Comparison of ENCODE assay signal across 20 cellular contexts in genomic region chr20:52996130-52996529, GRCh38. TPM values are rescaled to one million over a fixed set of nuclear protein-coding genes. Genes with fewer than 3 reads are reported as not detected.
DNase-seq lines count a peak whose midpoint lies in the region; ATAC-seq, FAIRE-seq and TF ChIP-seq lines count a peak whose summit lies in the region.
"Had no signal": no experiment of that assay in that cellular context is flagged by ENCODE, and none has a peak within 500 bp of the region (broad histone marks: within the 10 kb centered on the region; RNA-seq: fewer than 3 reads in every experiment).

No MANE protein-coding gene starts in this region.

- H3K4me1 Mint-ChIP-seq in activated naive CD4-positive, alpha-beta T cell treated with anti-CD3 and anti-CD28 coated beads, Interleukin-2, amount 50 U/mL, for 24 hours, result peaks cover 50% of the 10 kb centered on the region
- H3K4me1 Mint-ChIP-seq: CD14-positive monocyte had no signal

- H3K27ac ChIP-seq in OCI-LY7 (ENCODE audit: low read depth, low read length, poor library complexity, severe bottlenecking), result no peak overlapping the region
- H3K27ac ChIP-seq in GM12878 (ENCODE audit: control insufficient read depth, insufficient read depth), result no peak overlapping the region
- no peak overlapping the region for H3K27ac ChIP-seq in sigmoid colon
- H3K27ac ChIP-seq in dorsolateral prefrontal cortex, result no peak overlapping the region
- H3K27ac ChIP-seq: 22Rv1, BLaER1, HL-60 had no signal

- intact Hi-C loops in OCI-LY7 (cut with micrococcal nuclease; ENCODE audit: unreplicated experiment) (no loop called here), GM12878 (cut with micrococcal nuclease; ENCODE audit: unreplicated experiment) (no loop called here), sigmoid colon (cut with DNase I) (no loop called here), dorsolateral prefrontal cortex (cut with DNase I) (no loop called here)

- 0 out of 4 replicates have a peak, but pooled peaks cover 0 to 3% of the 10 kb centered on the region in 2 experiments for H3K27me3 ChIP-seq in GM12878 (replicated peaks in 1 of 2; ENCODE audit: control insufficient read depth in 2 of 2, insufficient read depth in 2 of 2, low read length in 1 of 2)
- H3K27me3 ChIP-seq in sigmoid colon, result no peaks in the 10 kb centered on the region
- H3K27me3 ChIP-seq in dorsolateral prefrontal cortex, result peaks cover 0 to 14% (median 0%) of the 10 kb centered on the region in 45 donors
- H3K27me3 ChIP-seq: BLaER1 had no signal

- CTCF ChIA-PET in OCI-LY7 (lab: Charles Lee; ENCODE audit: unreplicated experiment), result no interaction called here
- CTCF ChIA-PET in GM12878 (lab: Yijun Ruan, JAX), result interaction anchor here (0.6 to 0.9 kb wide), 3 partner anchors 9 to 561 kb away, joined by 3 to 4 read pairs (median 3); no protein-coding TSS in a partner anchor

- peak overlapping the region; percentile 71 for H3K27ac Mint-ChIP-seq in activated naive CD4-positive, alpha-beta T cell treated with anti-CD3 and anti-CD28 coated beads, Interleukin-2, amount 50 U/mL, for 24 hours
- H3K27ac Mint-ChIP-seq: CD14-positive monocyte; CD8-positive, alpha-beta T cell had no signal

- H3K36me3 Mint-ChIP-seq in activated naive CD4-positive, alpha-beta T cell treated with anti-CD3 and anti-CD28 coated beads, Interleukin-2, amount 50 U/mL, for 24 hours, result peaks cover 20% of the 10 kb centered on the region
- H3K36me3 Mint-ChIP-seq: CD14-positive monocyte; CD8-positive, alpha-beta T cell had no signal

- TF ChIP-seq EP300 in GM12878 (IDR thresholded peaks at IDR 0.05; ENCODE audit: borderline replicate concordance in 1 of 2, control insufficient read depth in 1 of 2, low read depth in 2 of 2, low read length in 2 of 2), result no peak
- TF ChIP-seq EP300 in sigmoid colon (IDR thresholded peaks at IDR 0.05), result no peak

- no peak for DNase-seq in activated naive CD4-positive, alpha-beta T cell treated with anti-CD3 and anti-CD28 coated beads, Interleukin-2, amount 50 U/mL, for 16 hours
- no peak for DNase-seq in OCI-LY7 (ENCODE audit: low spot score)
- DNase-seq in GM12878 (ENCODE audit: low read depth, low spot score), result no peak
- DNase-seq in sigmoid colon, result no peak
- no peak for DNase-seq in dorsolateral prefrontal cortex
- DNase-seq: Calu3; CD8-positive, alpha-beta T cell; DMS79 treated with DMSO at 0.1 percent for 48 hours; GF-D8; GOT3; H7 had no signal

- H3K4me3 ChIP-seq in OCI-LY7 (ENCODE audit: low read depth, low read length, poor library complexity, severe bottlenecking), result no peak overlapping the region
- H3K4me3 ChIP-seq in GM12878, result no peak overlapping the region
- no peak overlapping the region for H3K4me3 ChIP-seq in sigmoid colon
- H3K4me3 ChIP-seq in dorsolateral prefrontal cortex, result no peak overlapping the region
- H3K4me3 ChIP-seq: BLaER1 had no signal

- H3K9me3 ChIP-seq in OCI-LY7 (ENCODE audit: low read length) (no peaks in the 10 kb centered on the region), GM12878 (replicated peaks; ENCODE audit: control insufficient read depth, insufficient read depth, low read length) (no peaks in the 10 kb centered on the region; the same call in 2 of the 3 replicates), sigmoid colon (no peaks in the 10 kb centered on the region)
- H3K9me3 ChIP-seq: BLaER1 had no signal

- H3K9ac ChIP-seq in GM12878 (ENCODE audit: control insufficient read depth, insufficient read depth, low read length), result no peak overlapping the region
- H3K9ac ChIP-seq: BLaER1 had no signal

- H3K36me3 ChIP-seq in OCI-LY7 (ENCODE audit: insufficient read depth, low read length), result no peaks in the 10 kb centered on the region
- no peaks in the 10 kb centered on the region for H3K36me3 ChIP-seq in GM12878 (ENCODE audit: control insufficient read depth in 2 of 2, insufficient read depth in 2 of 2, low read length in 1 of 2)
- no peaks in the 10 kb centered on the region for H3K36me3 ChIP-seq in sigmoid colon
- H3K36me3 ChIP-seq: BLaER1 had no signal

- SMC1A ChIA-PET in GM12878 (lab: Charles Lee; ENCODE audit: uncharacterized antibody, unreplicated experiment), result no interaction called here

- no peaks in the 10 kb centered on the region for H3K9me2 ChIP-seq in OCI-LY7 (ENCODE audit: insufficient read depth, low read length)

- 88% methylated on average over 1 of the region's 1 CpG for WGBS in GM12878 (ENCODE audit: insufficient coverage, insufficient replicate concordance, low lambda C conversion rate, missing lambda C conversion rate)
- 89 to 98% methylated on average over 1 of the region's 1 CpG for WGBS in sigmoid colon, 2 donors

- H3K27me3 Mint-ChIP-seq in activated naive CD4-positive, alpha-beta T cell treated with anti-CD3 and anti-CD28 coated beads, Interleukin-2, amount 50 U/mL, for 24 hours, result no peaks in the 10 kb centered on the region

- peak overlapping the region; percentile 63; the same call in 1 of the 2 replicates for H2AFZ ChIP-seq in OCI-LY7 (ENCODE audit: low read length)
- H2AFZ ChIP-seq in GM12878 (ENCODE audit: control insufficient read depth, low read depth, low read length), result no peak overlapping the region

- no peak for FAIRE-seq in GM12878 (lab: Jason Lieb, UNC)

- TF ChIP-seq RAD21 in GM12878 (IDR thresholded peaks at IDR 0.05; ENCODE audit: insufficient read depth, low read depth, low read length), result no peak

- H3K4me2 ChIP-seq in OCI-LY7 (ENCODE audit: low read length), result no peak overlapping the region
- H3K4me2 ChIP-seq in GM12878 (ENCODE audit: control insufficient read depth, insufficient read depth), result no peak overlapping the region
- H3K4me2 ChIP-seq: BLaER1 had no signal

- RAD21 ChIA-PET in GM12878 (lab: Charles Lee; ENCODE audit: unreplicated experiment), result interaction anchor here (0.6 to 1.1 kb wide), 2 partner anchors 22 to 1985 kb away, joined by 4 read pairs; no protein-coding TSS in a partner anchor

- H4K20me1 ChIP-seq in OCI-LY7 (ENCODE audit: insufficient read depth, low read length) (no peaks in the 10 kb centered on the region), GM12878 (ENCODE audit: control insufficient read depth, insufficient read depth) (no peaks in the 10 kb centered on the region)
- H4K20me1 ChIP-seq: BLaER1 had no signal

- in situ Hi-C loops in GM12878 (cut with MboI), result no loop called here

- POLR2A ChIA-PET in OCI-LY7 (lab: Charles Lee), result interaction anchor here (0.7 kb wide), 1 partner anchor 10 kb away, joined by 3 read pairs; no protein-coding TSS in a partner anchor
- POLR2A ChIA-PET in GM12878 (lab: Charles Lee), result no interaction called here

- H3K4me3 Mint-ChIP-seq in activated naive CD4-positive, alpha-beta T cell treated with anti-CD3 and anti-CD28 coated beads, Interleukin-2, amount 50 U/mL, for 24 hours, result peak overlapping the region; percentile 5
- H3K4me3 Mint-ChIP-seq: CD14-positive monocyte; CD8-positive, alpha-beta T cell had no signal

- TF ChIP-seq CTCF in OCI-LY7 (conservative IDR thresholded peaks at IDR 0.05; ENCODE audit: low read length), result no peak
- TF ChIP-seq CTCF in GM12878 (IDR thresholded peaks at IDR 0.05 in 2 of 3, conservative IDR thresholded peaks at IDR 0.05 in 1 of 3; ENCODE audit: control insufficient read depth in 2 of 3, extremely low read depth in 1 of 3, insufficient read depth in 1 of 3, low read depth in 3 of 3, low read length in 3 of 3), result no peak
- no peak for TF ChIP-seq CTCF in sigmoid colon (IDR thresholded peaks at IDR 0.05)
- no peak for TF ChIP-seq CTCF in dorsolateral prefrontal cortex (IDR thresholded peaks at IDR 0.05 in 54 of 56, conservative IDR thresholded peaks at IDR 0.05 in 2 of 56; ENCODE audit: low read depth in 1 of 56, partially characterized antibody in 56 of 56)

- BruUV-seq in OCI-LY7 (replicated peaks; lab: Mats Ljungman, UMichigan), result no TSS peak
- BruUV-seq in GM12878 (replicated peaks; lab: Mats Ljungman, UMichigan), result no TSS peak

- TF ChIP-seq POLR2A in GM12878 (IDR thresholded peaks at IDR 0.05; ENCODE audit: low read depth, low read length), result no peak
- no peak for TF ChIP-seq POLR2A in sigmoid colon (IDR thresholded peaks at IDR 0.05)

- H3K79me2 ChIP-seq in OCI-LY7 (ENCODE audit: insufficient read depth, low read depth, low read length) (no peaks in the 10 kb centered on the region), GM12878 (ENCODE audit: control insufficient read depth, insufficient read depth, low read length) (no peaks in the 10 kb centered on the region)

- no peak for ATAC-seq in GM12878
- ATAC-seq in HG03039 (IDR thresholded peaks at IDR 0.05; ENCODE audit: unreplicated experiment), result no peak
- ATAC-seq: CD8-positive, alpha-beta T cell; HCT116 had no signal

- H3K9me3 Mint-ChIP-seq in activated naive CD4-positive, alpha-beta T cell treated with anti-CD3 and anti-CD28 coated beads, Interleukin-2, amount 50 U/mL, for 24 hours, result no peaks in the 10 kb centered on the region
- H3K9me3 Mint-ChIP-seq: CD8-positive, alpha-beta T cell had no signal

- H3K4me1 ChIP-seq in OCI-LY7 (ENCODE audit: insufficient read depth, low read length, poor library complexity, severe bottlenecking) (peaks cover 53% of the 10 kb centered on the region), GM12878 (ENCODE audit: control insufficient read depth, insufficient read depth, low read length) (peaks cover 6% of the 10 kb centered on the region), sigmoid colon (peaks cover 0 to 21% (median 9%) of the 10 kb centered on the region in 4 donors)

TF ChIP-seq in GM12878, 131 proteins besides CTCF, POLR2A, EP300 and RAD21:
- TF ChIP-seq RUNX3 (IDR thresholded peaks at IDR 0.05; ENCODE audit: low read length) (no peak), SPI1 (IDR thresholded peaks at IDR 0.05; ENCODE audit: borderline replicate concordance, insufficient read depth, low read depth, low read length) (0 out of 2 replicates have a peak, but pooled peaks have one; percentile 20)

RNA-seq across cellular contexts. Expression of gene TSHZ2, which starts 24.0 kb away (rescaled TPM):
- not detected in 2 replicates for total RNA-seq in OCI-LY7 (2014; rRNA removed; shearing (Covaris generic))
- total RNA-seq in OCI-LY7 (2022) (not detected in 2 replicates), GM12878 (2014; rRNA removed) (0.06 and 0.22 TPM in 2 replicates), GM12878 (2014; rRNA removed; fragmentation: Illumina TruSeq; extraction: Trizol) (0.18 TPM in 2 replicates), GM12878 (2021) (0.27 and 0.36 TPM in 2 replicates), sigmoid colon (10 to 100 TPM; 14.0 to 32.7 (median 17.5) TPM), dorsolateral prefrontal cortex (10 to 100 TPM in 113 of 120 experiments, 1 to 10 TPM in 7; 4.9 to 37.1 (median 16.5) TPM)
- total RNA-seq in GM12878 (2013; cell fraction: nucleolus; rRNA removed), result 11.4 and 14.3 TPM in 2 replicates
- polyA plus RNA-seq in GM12878 (2011; ENCODE audit: low read depth), result not detected
- polyA plus RNA-seq in GM12878 (2011; rRNA removed) (0.61 and 0.86 TPM in 2 replicates), GM12878 (2014; fragmentation: Illumina TruSeq; extraction: Trizol) (0.02 and 0.15 TPM in 2 replicates), GM12878 (2014; fragmentation: Nextera tagmentation; extraction: Ambion mirVana) (not detected), GM12878 (2014; rRNA removed) (0.01 TPM in 2 replicates), GM12878 (2016; fragmentation: Nextera tagmentation; extraction: Ambion mirVana) (under 1 TPM; 0.05 to 0.11 TPM), sigmoid colon (1 to 10 TPM; 1.2 to 4.8 (median 3.4) TPM)
- 0.59 and 0.69 TPM in 2 replicates for polyA plus RNA-seq in GM12878 (2011; cell fraction: cytosol; rRNA removed)
- 1.2 and 1.5 TPM in 2 replicates for polyA plus RNA-seq in GM12878 (2011; cell fraction: nucleus; rRNA removed)
- 0.06 and 0.09 TPM in 2 replicates for polyA plus RNA-seq in GM12878 (2012)
- polyA minus RNA-seq in GM12878 (2011; rRNA and poly(A)+ RNA removed), result 4.1 and 4.4 TPM in 2 replicates
- 1.3 and 1.4 TPM in 2 replicates for polyA minus RNA-seq in GM12878 (2011; cell fraction: cytosol; rRNA and poly(A)+ RNA removed)
- polyA minus RNA-seq in GM12878 (2011; cell fraction: nucleus; rRNA and poly(A)+ RNA removed), result 3.5 and 4.5 TPM in 2 replicates
- total RNA-seq: Calu3, HT1080 had no signal
- polyA plus RNA-seq: AG04450, CD14-positive monocyte had no signal
